8 cellular contexts compared by ENCODE assay signal in genomic region chr17:41930833-41931156, GRCh38. TPM values are rescaled to one million over a fixed set of nuclear protein-coding genes. Genes with fewer than 3 reads are reported as not detected.
DNase-seq lines count a peak whose midpoint lies in the region; ATAC-seq and TF ChIP-seq lines count a peak whose summit lies in the region.
"Not testable (repeated sequence)": the region's sequence is repeated elsewhere in the genome, so short reads cannot be mapped to it uniquely, and the experiment has no call there.

No MANE protein-coding gene starts in this region.

- not testable (repeated sequence) for ATAC-seq in GM23338
- ATAC-seq in activated CD8-positive, alpha-beta T cell treated with anti-CD3 and anti-CD28 coated beads for 36 hours, result peak; percentile 48
- peak; percentile 58 to 61 for ATAC-seq in natural killer cell treated with Interleukin-12 subunit alpha and Interleukin-12 subunit beta and Interleukin-15 and Interleukin-18, amount 100 ng/mL, for 72 hours

- H3K9me3 Mint-ChIP-seq in GM23338; activated CD8-positive, alpha-beta T cell treated with anti-CD3 and anti-CD28 coated beads for 36 hours; natural killer cell treated with Interleukin-12 subunit alpha and Interleukin-12 subunit beta and Interleukin-15 and Interleukin-18, amount 100 ng/mL, for 72 hours: not testable (repeated sequence)

- H3K79me2 ChIP-seq in GM23338 (replicated peaks; ENCODE audit: insufficient read depth), result not testable (repeated sequence)
- H3K79me2 ChIP-seq in hepatocyte, result peaks cover 17% of the 10 kb centered on the region

- H3K9ac ChIP-seq in stomach smooth muscle (ENCODE audit: low read length in 2 of 2), result peak overlapping the region in 1 of 2 donors; percentile 64

- H3K27ac Mint-ChIP-seq in GM23338, result peak overlapping the region; percentile 75
- peak overlapping the region; percentile 96 for H3K27ac Mint-ChIP-seq in activated CD8-positive, alpha-beta T cell treated with anti-CD3 and anti-CD28 coated beads for 36 hours
- peak overlapping the region; percentile 81 to 96 for H3K27ac Mint-ChIP-seq in natural killer cell treated with Interleukin-12 subunit alpha and Interleukin-12 subunit beta and Interleukin-15 and Interleukin-18, amount 100 ng/mL, for 72 hours

- peak overlapping the region; percentile 89 for H3K4me3 Mint-ChIP-seq in GM23338
- H3K4me3 Mint-ChIP-seq in activated CD8-positive, alpha-beta T cell treated with anti-CD3 and anti-CD28 coated beads for 36 hours, result peak overlapping the region; percentile 93
- peak overlapping the region; percentile 90 for H3K4me3 Mint-ChIP-seq in natural killer cell treated with Interleukin-12 subunit alpha and Interleukin-12 subunit beta and Interleukin-15 and Interleukin-18, amount 100 ng/mL, for 72 hours

- H3K9me3 ChIP-seq in hepatocyte (ENCODE audit: low read depth); stomach smooth muscle (ENCODE audit: control insufficient read depth in 2 of 2, low read length in 2 of 2): not testable (repeated sequence)

- H2AFZ ChIP-seq in GM23338, result not testable (repeated sequence)
- peak overlapping the region; percentile 58 for H2AFZ ChIP-seq in hepatocyte

- peaks cover 19% of the 10 kb centered on the region for H3K27me3 Mint-ChIP-seq in GM23338 (ENCODE audit: insufficient read depth, low read depth, poor library complexity)
- not testable (repeated sequence) for H3K27me3 Mint-ChIP-seq in activated CD8-positive, alpha-beta T cell treated with anti-CD3 and anti-CD28 coated beads for 36 hours; natural killer cell treated with Interleukin-12 subunit alpha and Interleukin-12 subunit beta and Interleukin-15 and Interleukin-18, amount 100 ng/mL, for 72 hours

- H3K9me2 ChIP-seq in GM23338 (ENCODE audit: insufficient read depth); hepatocyte (replicated peaks; ENCODE audit: insufficient read depth): not testable (repeated sequence)

- H3F3A ChIP-seq in GM23338 (replicated peaks; ENCODE audit: low read depth), result not testable (repeated sequence)

- H3K27me3 ChIP-seq in GM23338 (ENCODE audit: insufficient read depth); hepatocyte; stomach smooth muscle (ENCODE audit: control insufficient read depth in 1 of 2, insufficient read depth in 2 of 2, low read length in 2 of 2): not testable (repeated sequence)

- H3K27ac ChIP-seq in C4-2B (peak overlapping the region; percentile 66), cingulate gyrus (ENCODE audit: low read depth, low read length) (peak overlapping the region; percentile 55), hepatocyte (peak overlapping the region; percentile 34), stomach smooth muscle (ENCODE audit: low read length) (peak overlapping the region; percentile 89)
- not testable (repeated sequence) for H3K27ac ChIP-seq in GM23338 (ENCODE audit: low read depth)

- TF ChIP-seq CTCF in C4-2B (conservative IDR thresholded peaks at IDR 0.05); GM23338 (conservative IDR thresholded peaks at IDR 0.05; ENCODE audit: low read depth in 2 of 2); LNCaP clone FGC (IDR thresholded peaks at IDR 0.05; ENCODE audit: control insufficient read depth, extremely low read depth, insufficient read depth); activated CD8-positive, alpha-beta T cell treated with anti-CD3 and anti-CD28 coated beads for 36 hours (IDR thresholded peaks at IDR 0.05); hepatocyte (IDR thresholded peaks at IDR 0.05; ENCODE audit: poor library complexity): not testable (repeated sequence)

- peak overlapping the region; percentile 77 for H3K4me2 ChIP-seq in GM23338
- peak overlapping the region; percentile 67 for H3K4me2 ChIP-seq in hepatocyte

- intact Hi-C loops in activated CD8-positive, alpha-beta T cell treated with anti-CD3 and anti-CD28 coated beads for 36 hours (cut with micrococcal nuclease), result not testable (repeated sequence)

- CTCF ChIA-PET in activated CD8-positive, alpha-beta T cell treated with anti-CD3 and anti-CD28 coated beads for 36 hours (lab: Charles Lee), result interaction anchor here (0.6 to 3.2 kb wide), 10 partner anchors 13 to 252 kb away, joined by 3 to 13 read pairs (median 4); partner anchors contain the start of genes ACLY and NKIRAS2

- not testable (repeated sequence) for H4K20me1 ChIP-seq in GM23338 (replicated peaks; ENCODE audit: insufficient read depth); hepatocyte (ENCODE audit: insufficient read depth, poor library complexity, severe bottlenecking)

- 54% methylated on average over 18 of the region's 18 CpGs for WGBS in hepatocyte (ENCODE audit: low lambda C conversion rate, missing lambda C conversion rate)

- peak overlapping the region; percentile 64 for H3K4me3 ChIP-seq in GM23338
- peak overlapping the region; percentile 58 for H3K4me3 ChIP-seq in LNCaP clone FGC (ENCODE audit: low read depth, low read length)
- not testable (repeated sequence) for H3K4me3 ChIP-seq in hepatocyte
- H3K4me3 ChIP-seq in stomach smooth muscle (ENCODE audit: low read length in 2 of 2), result peak overlapping the region; percentile 89 to 92

- H3K4me1 Mint-ChIP-seq in GM23338, result peaks cover 14% of the 10 kb centered on the region
- H3K4me1 Mint-ChIP-seq in activated CD8-positive, alpha-beta T cell treated with anti-CD3 and anti-CD28 coated beads for 36 hours (ENCODE audit: low read depth), result peaks cover 21% of the 10 kb centered on the region
- H3K4me1 Mint-ChIP-seq in natural killer cell treated with Interleukin-12 subunit alpha and Interleukin-12 subunit beta and Interleukin-15 and Interleukin-18, amount 100 ng/mL, for 72 hours (ENCODE audit: low read depth in 2 of 2), result peaks cover 19 to 27% of the 10 kb centered on the region in 2 donors

- H3K4me1 ChIP-seq in GM23338 (ENCODE audit: insufficient read depth); hepatocyte (ENCODE audit: insufficient read depth): not testable (repeated sequence)
- peaks cover 13% of the 10 kb centered on the region for H3K4me1 ChIP-seq in stomach smooth muscle (ENCODE audit: control insufficient read depth, insufficient read depth, low read length)

- DNase-seq in GM23338 (ENCODE audit: low spot score); LNCaP clone FGC (ENCODE audit: low read depth); activated CD8-positive, alpha-beta T cell treated with anti-CD3 and anti-CD28 coated beads for 36 hours; hepatocyte (ENCODE audit: low spot score); natural killer cell treated with Interleukin-12 subunit alpha and Interleukin-12 subunit beta and Interleukin-15 and Interleukin-18, amount 100 ng/mL, for 72 hours (ENCODE audit: low spot score): not testable (repeated sequence)

- H3K36me3 Mint-ChIP-seq in GM23338 (ENCODE audit: low read depth); activated CD8-positive, alpha-beta T cell treated with anti-CD3 and anti-CD28 coated beads for 36 hours (ENCODE audit: low read depth); natural killer cell treated with Interleukin-12 subunit alpha and Interleukin-12 subunit beta and Interleukin-15 and Interleukin-18, amount 100 ng/mL, for 72 hours: not testable (repeated sequence)

- POLR2A ChIA-PET in activated CD8-positive, alpha-beta T cell treated with anti-CD3 and anti-CD28 coated beads for 36 hours (lab: Charles Lee), result interaction anchor here (1.0 to 6.0 kb wide), 4 partner anchors 12 to 87 kb away, joined by 3 to 40 read pairs (median 6); partner anchors contain the start of genes ACLY and DNAJC7

- not testable (repeated sequence) for H3K36me3 ChIP-seq in GM23338 (ENCODE audit: insufficient read depth); hepatocyte (replicated peaks; ENCODE audit: insufficient read depth, low read depth); stomach smooth muscle (ENCODE audit: control insufficient read depth in 2 of 2, insufficient read depth in 2 of 2, low read length in 2 of 2)

RNA-seq across cellular contexts. Expression of gene ODAD4, which starts 0.4 kb away (rescaled TPM):
- 0.12 and 1.8 TPM in 2 replicates for total RNA-seq in GM23338 (2014; rRNA removed; shearing (Covaris generic))
- polyA plus RNA-seq in GM23338 (2016; fragmentation: Nextera tagmentation; extraction: Ambion mirVana) (0.54 and 1.7 TPM in 2 replicates), hepatocyte (0.75 and 0.76 TPM in 2 replicates)
- total RNA-seq in activated CD8-positive, alpha-beta T cell treated with anti-CD3 and anti-CD28 coated beads for 36 hours, result 1 to 10 TPM in 1 of 2 experiments, under 1 TPM in 1; 0.81 to 1.4 TPM
- 0.52 and 0.53 TPM in 2 replicates for total RNA-seq in hepatocyte
- 1 to 10 TPM in 1 of 2 donors, under 1 TPM in 1; 0.12 to 1.0 TPM for total RNA-seq in natural killer cell treated with Interleukin-12 subunit alpha and Interleukin-12 subunit beta and Interleukin-15 and Interleukin-18, amount 100 ng/mL, for 72 hours

RNA-seq across cellular contexts. Expression of gene ACLY, which starts 12.0 kb away (rescaled TPM):
- 412 and 439 TPM in 2 replicates for total RNA-seq in GM23338 (2014; rRNA removed; shearing (Covaris generic))
- polyA plus RNA-seq in GM23338 (2016; fragmentation: Nextera tagmentation; extraction: Ambion mirVana) (119 and 121 TPM in 2 replicates), hepatocyte (82.1 and 101 TPM in 2 replicates)
- total RNA-seq in activated CD8-positive, alpha-beta T cell treated with anti-CD3 and anti-CD28 coated beads for 36 hours, result 100 to 1,000 TPM; 185 to 186 TPM
- total RNA-seq in hepatocyte, result 157 and 167 TPM in 2 replicates
- total RNA-seq in natural killer cell treated with Interleukin-12 subunit alpha and Interleukin-12 subunit beta and Interleukin-15 and Interleukin-18, amount 100 ng/mL, for 72 hours, result 100 to 1,000 TPM; 200 to 243 TPM

RNA-seq across cellular contexts. Expression of gene CNP, which starts 35.8 kb away (rescaled TPM):
- 40.3 and 47.8 TPM in 2 replicates for total RNA-seq in GM23338 (2014; rRNA removed; shearing (Covaris generic))
- 28.3 and 30.8 TPM in 2 replicates for polyA plus RNA-seq in GM23338 (2016; fragmentation: Nextera tagmentation; extraction: Ambion mirVana)
- total RNA-seq in activated CD8-positive, alpha-beta T cell treated with anti-CD3 and anti-CD28 coated beads for 36 hours, result 10 to 100 TPM; 50.1 to 54.5 TPM
- 59.8 and 61.4 TPM in 2 replicates for total RNA-seq in hepatocyte
- 77.7 and 97.0 TPM in 2 replicates for polyA plus RNA-seq in hepatocyte
- total RNA-seq in natural killer cell treated with Interleukin-12 subunit alpha and Interleukin-12 subunit beta and Interleukin-15 and Interleukin-18, amount 100 ng/mL, for 72 hours, result 10 to 100 TPM; 55.6 to 81.9 TPM
